In the genomic region with DNA sequence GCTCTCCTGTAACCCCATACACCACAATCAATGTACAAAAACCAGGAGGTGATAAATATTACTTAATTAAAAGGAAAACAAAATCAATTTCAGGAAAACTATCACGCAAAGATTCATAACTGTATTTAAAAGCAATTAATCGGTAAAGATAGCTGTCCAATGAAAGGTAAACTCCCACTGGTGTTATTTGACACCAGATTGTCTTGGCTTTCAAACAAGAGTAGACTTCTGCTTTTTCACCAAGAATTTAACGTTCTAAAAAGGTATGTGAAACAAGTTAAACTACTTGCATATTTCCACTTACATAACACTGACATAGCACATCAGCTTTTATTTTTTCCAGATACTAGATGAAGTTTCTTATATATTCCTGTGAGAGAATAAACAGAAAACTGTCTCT, we compare ENCODE assay signal across 13 cellular contexts. TPM values are rescaled to one million over a fixed set of nuclear protein-coding genes. Genes with fewer than 3 reads are reported as not detected.
A peak's percentile ranks its signal among the peaks of the same experiment; 100 is the strongest.
DNase-seq lines count a peak whose midpoint lies in the region; FAIRE-seq and TF ChIP-seq lines count a peak whose summit lies in the region.
"Had no signal": no experiment of that assay in that cellular context is flagged by ENCODE, and none has a peak within 500 bp of the region (broad histone marks: within the 10 kb centered on the region; RNA-seq: fewer than 3 reads in every experiment).

No MANE protein-coding gene starts in this region.

- no peak overlapping the region for H3K56ac ChIP-seq in H9 (ENCODE audit: insufficient read length, low read depth, low read length)

- H2BK5ac ChIP-seq in H9 (ENCODE audit: insufficient read length, low read length) = no peak overlapping the region

- H2AK5ac ChIP-seq in H9 (ENCODE audit: insufficient read length, low read length) = no peak overlapping the region

- peaks cover 9% of the 10 kb centered on the region for H3K23me2 ChIP-seq in H9 (ENCODE audit: insufficient read length, low read depth, low read length, poor library complexity, severe bottlenecking)

- no peaks in the 10 kb centered on the region; the same call in none of the 2 replicates for H3K27me3 Mint-ChIP-seq in H9 (ENCODE audit: low read depth)

- H3K4me1 ChIP-seq in H9 (ENCODE audit: insufficient read depth, low read length) = peaks cover 11% of the 10 kb centered on the region; the same call in 1 of the 2 replicates
- peaks cover 19 to 35% of the 10 kb centered on the region in 2 donors for H3K4me1 ChIP-seq in kidney (ENCODE audit: control insufficient read depth in 1 of 2, insufficient read depth in 1 of 2, low read depth in 1 of 2, low read length in 2 of 2)
- H3K4me1 ChIP-seq in skeletal muscle satellite cell (ENCODE audit: control insufficient read depth, insufficient read depth, low read length) = peaks cover 36% of the 10 kb centered on the region

- no peak overlapping the region for H2BK20ac ChIP-seq in H9 (ENCODE audit: low read depth, low read length, poor library complexity, severe bottlenecking)

- H3K4me1 Mint-ChIP-seq in H9 = peaks cover 68 to 74% of the 10 kb centered on the region in 2 experiments

- no peak overlapping the region for H3K23ac ChIP-seq in H9 (ENCODE audit: insufficient read length, low read depth, low read length)

- H4K5ac ChIP-seq in H9 (ENCODE audit: insufficient read length, low read depth, low read length) = no peak overlapping the region

- H4K20me1 ChIP-seq in H9 (ENCODE audit: control insufficient read depth, insufficient read depth, insufficient read length) = no peaks in the 10 kb centered on the region

- no peaks in the 10 kb centered on the region for H3K79me1 ChIP-seq in H9 (ENCODE audit: insufficient read depth, low read depth, low read length, poor library complexity, severe bottlenecking)

- H3K4me2 ChIP-seq in H9 (ENCODE audit: insufficient read depth, insufficient read length, low read length) (peak overlapping the region; percentile 21), skeletal muscle satellite cell (ENCODE audit: low read length) (peak overlapping the region; percentile 84)

- H4K8ac ChIP-seq in H9 (replicated peaks; ENCODE audit: insufficient read length, low read depth, low read length) = no peak overlapping the region

- intact Hi-C loops in kidney (cut with DNase I) = no loop called here

- H3T11ph ChIP-seq in H9 (ENCODE audit: low read length) = no peak overlapping the region

- no peak overlapping the region for H3K9ac ChIP-seq in H9 (ENCODE audit: extremely low read depth, insufficient read length, low read length)
- H3K9ac ChIP-seq in kidney (ENCODE audit: low read length in 2 of 2) = peak overlapping the region in 1 of 2 donors; percentile 47
- H3K9ac ChIP-seq in skeletal muscle satellite cell (ENCODE audit: low read depth, low read length) = peak overlapping the region; percentile 89

- TF ChIP-seq CTCF in H9 (conservative IDR thresholded peaks at IDR 0.05) = no peak
- no peak for TF ChIP-seq CTCF in astrocyte of the cerebellum (IDR thresholded peaks at IDR 0.05; ENCODE audit: low read depth, low read length, missing control alignments)
- TF ChIP-seq CTCF in kidney (IDR thresholded peaks at IDR 0.05; ENCODE audit: borderline replicate concordance, extremely low read depth, insufficient read depth) = no peak

- H2BK120ac ChIP-seq in H9 (ENCODE audit: low read depth, low read length, poor library complexity, severe bottlenecking) = no peak overlapping the region

- no peak overlapping the region for H2BK12ac ChIP-seq in H9 (ENCODE audit: insufficient read length, low read depth, low read length)

- no peak for DNase-seq in H9
- no peak for DNase-seq in astrocyte of the cerebellum (ENCODE audit: low read depth)
- no peak for DNase-seq in kidney
- DNase-seq in NCI-H748 treated with DMSO at 0.1 percent for 48 hours (lab: John Stamatoyannopoulos, UW) = no peak
- no peak for DNase-seq in AML-193 (lab: John Stamatoyannopoulos, UW)
- no peak for DNase-seq in NCI-H1930 (lab: John Stamatoyannopoulos, UW)
- no peak for DNase-seq in NCI-H2081 (lab: John Stamatoyannopoulos, UW)
- DNase-seq: islet precursor cell, NCI-H1417, retina had no signal

- no peak for FAIRE-seq in kidney (lab: Jason Lieb, UNC)
- FAIRE-seq: TTC549 had no signal

- no peak overlapping the region for H2BK15ac ChIP-seq in H9 (ENCODE audit: low read depth, low read length)

- H4K91ac ChIP-seq in H9 (ENCODE audit: insufficient read length, low read depth, low read length) = no peak overlapping the region

- H3K4me3 Mint-ChIP-seq in H9 = peak overlapping the region; percentile 50 to 67

- no peak overlapping the region for H3K4ac ChIP-seq in H9 (ENCODE audit: low read depth, low read length)

- H3K36me3 ChIP-seq in kidney (ENCODE audit: control insufficient read depth in 1 of 2, insufficient read depth in 2 of 2, low read length in 2 of 2) = no peaks in the 10 kb centered on the region
- H3K36me3 ChIP-seq in skeletal muscle satellite cell (ENCODE audit: insufficient read depth, low read length) = peaks cover 35% of the 10 kb centered on the region

- H3K4me3 ChIP-seq in astrocyte of the cerebellum (ENCODE audit: low read depth, low read length) (peak overlapping the region; percentile 88), kidney (ENCODE audit: low read length in 2 of 2) (peak overlapping the region; percentile 97 to 99), skeletal muscle satellite cell (ENCODE audit: low read length) (peak overlapping the region; percentile 91)

- peaks cover 0 to 9% (median 8%) of the 10 kb centered on the region in 3 experiments; a peak in 4 of 7 replicates for H3K36me3 Mint-ChIP-seq in H9 (ENCODE audit: insufficient read depth in 1 of 3, low read depth in 3 of 3)

- WGBS in H9 (ENCODE audit: extremely low coverage, insufficient read length, low lambda C conversion rate) = no CpG with 5 or more reads among the region's 3 CpGs

- H3K18ac ChIP-seq in H9 (ENCODE audit: insufficient read length, low read depth, low read length) = no peak overlapping the region

- in situ Hi-C loops in astrocyte of the cerebellum (cut with HindIII; ENCODE audit: low sequenced_read_pairs) = loop anchor here (25.0 kb wide), 1 partner anchor 1439 kb away; no protein-coding TSS in a partner anchor

- H3K27ac ChIP-seq in H9 (ENCODE audit: insufficient read length, low read depth, low read length) = no peak overlapping the region
- peak overlapping the region in 1 of 2 donors; percentile 3 for H3K27ac ChIP-seq in kidney (ENCODE audit: low read depth in 2 of 2, low read length in 2 of 2)

- H3K9me3 ChIP-seq in H9 (ENCODE audit: control insufficient read depth, low read depth, low read length) = no peaks in the 10 kb centered on the region
- H3K9me3 ChIP-seq in kidney (ENCODE audit: control insufficient read depth in 1 of 2, low read length in 2 of 2) = no peaks in the 10 kb centered on the region
- no peaks in the 10 kb centered on the region for H3K9me3 ChIP-seq in skeletal muscle satellite cell (replicated peaks; ENCODE audit: low read length)

- no peaks in the 10 kb centered on the region; a peak in 1 of 5 replicates for H3K9me3 Mint-ChIP-seq in H9
- H3K9me3 Mint-ChIP-seq: activated T-helper 2 cell treated with anti-CD3 and anti-CD28 coated beads, Interferon-gamma antibody, Interleukin-2, Interleukin-4, amounts not matched to agents 10 μg/mL and 5 μg/mL and 100 μg/mL, durations not matched to agents 14 hours and 24 hours and 36 hours had no signal

- H3K79me2 ChIP-seq in H9 (ENCODE audit: insufficient read depth, low read length) = peaks cover 57% of the 10 kb centered on the region

- H2AFZ ChIP-seq in H9 (ENCODE audit: low read length) = no peak overlapping the region

- H3K27ac Mint-ChIP-seq in H9 = peak overlapping the region in 2 of 3 experiments; percentile 21 to 68; a peak in 1 of 7 replicates
- H3K27ac Mint-ChIP-seq: activated T-helper 2 cell treated with anti-CD3 and anti-CD28 coated beads, Interferon-gamma antibody, Interleukin-2, Interleukin-4, amounts not matched to agents 10 μg/mL and 5 μg/mL and 100 μg/mL, durations not matched to agents 14 hours and 24 hours and 36 hours had no signal

- H3K27me3 ChIP-seq in H9 (ENCODE audit: insufficient read depth, low read length) (no peaks in the 10 kb centered on the region), skeletal muscle satellite cell (ENCODE audit: control insufficient read depth, insufficient read depth, low read length) (no peaks in the 10 kb centered on the region)

- H3K14ac ChIP-seq in H9 (ENCODE audit: insufficient read depth, low read length) = no peak overlapping the region

RNA-seq across cellular contexts. Expression of gene PLPP3, which starts 3.5 kb away (rescaled TPM):
- total RNA-seq in H9 (2021) = 25.3 and 26.7 TPM in 2 replicates
- total RNA-seq in kidney = 107 TPM
- polyA plus RNA-seq in kidney (ENCODE audit: insufficient read depth, low read depth, low replicate concordance) = 100 TPM
- 66.9 and 198 TPM in 2 replicates for total RNA-seq in skeletal muscle satellite cell (2012; rRNA removed)
- total RNA-seq: activated T-helper 2 cell treated with anti-CD3 and anti-CD28 coated beads, Interferon-gamma antibody, Interleukin-2, Interleukin-4, amounts not matched to agents 10 μg/mL and 5 μg/mL and 100 μg/mL, durations not matched to agents 14 hours and 24 hours and 36 hours had no signal
